2 cellular contexts compared by ENCODE assay signal in genomic region chr2:118090387-118091139, GRCh38.
TF ChIP-seq lines count a peak whose summit lies in the region.

No MANE protein-coding gene starts in this region.

TF ChIP-seq in SK-N-SH, 30 proteins besides CTCF, POLR2A, EP300 and RAD21 (continued from another document):
- TF ChIP-seq REST (IDR thresholded peaks at IDR 0.05; ENCODE audit: low read depth, low read length) = no peak
- no peak for TF ChIP-seq NRF1 (IDR thresholded peaks at IDR 0.05; ENCODE audit: low read depth, low read length)
- no peak for TF ChIP-seq TAF1 (IDR thresholded peaks at IDR 0.05; ENCODE audit: borderline replicate concordance, low read depth, low read length)
- no peak for TF ChIP-seq SIN3A (IDR thresholded peaks at IDR 0.05; ENCODE audit: borderline replicate concordance, low read depth, low read length)
- TF ChIP-seq FOXM1 (IDR thresholded peaks at IDR 0.05; ENCODE audit: low read depth) = no peak
- TF ChIP-seq FOXJ3 (CRISPR knock-in tag; IDR thresholded peaks at IDR 0.05) = no peak
- TF ChIP-seq POLR2AphosphoS5 (IDR thresholded peaks at IDR 0.05; ENCODE audit: low read depth, low read length) = no peak
- no peak for TF ChIP-seq RCOR1 (IDR thresholded peaks at IDR 0.05; ENCODE audit: low read length)
- no peak for TF ChIP-seq PBX3 (IDR thresholded peaks at IDR 0.05)
- no peak for TF ChIP-seq TCF12 (IDR thresholded peaks at IDR 0.05)
- TF ChIP-seq ZBTB33 (IDR thresholded peaks at IDR 0.05; ENCODE audit: borderline replicate concordance, low read depth) = no peak
- no peak for TF ChIP-seq TEAD4 (IDR thresholded peaks at IDR 0.05; ENCODE audit: borderline replicate concordance, insufficient read depth)
- TF ChIP-seq MXI1 (IDR thresholded peaks at IDR 0.05; ENCODE audit: low read depth, low read length) = no peak
- TF ChIP-seq IRF3 (IDR thresholded peaks at IDR 0.05; ENCODE audit: low read depth, low read length) = no peak
- no peak for TF ChIP-seq RFX5 (IDR thresholded peaks at IDR 0.05; ENCODE audit: low read length)

TF ChIP-seq in SK-N-SH treated with all-trans-retinoic acid at 6 μM for 48 hours, 23 proteins besides CTCF, POLR2A, EP300 and RAD21 (continued from another document):
- TF ChIP-seq POU6F1 (CRISPR knock-in tag; IDR thresholded peaks at IDR 0.05; ENCODE audit: borderline replicate concordance, low read depth) = no peak
- TF ChIP-seq CREB5 (CRISPR knock-in tag; IDR thresholded peaks at IDR 0.05; ENCODE audit: low read depth) = no peak
- no peak for TF ChIP-seq PPARA (CRISPR knock-in tag; IDR thresholded peaks at IDR 0.05; ENCODE audit: borderline replicate concordance)
- no peak for TF ChIP-seq ZFP3 (CRISPR knock-in tag; IDR thresholded peaks at IDR 0.05)
- TF ChIP-seq RARB (CRISPR knock-in tag; IDR thresholded peaks at IDR 0.05) = no peak
